1 cellular context compared by ENCODE assay signal in the genomic region with DNA sequence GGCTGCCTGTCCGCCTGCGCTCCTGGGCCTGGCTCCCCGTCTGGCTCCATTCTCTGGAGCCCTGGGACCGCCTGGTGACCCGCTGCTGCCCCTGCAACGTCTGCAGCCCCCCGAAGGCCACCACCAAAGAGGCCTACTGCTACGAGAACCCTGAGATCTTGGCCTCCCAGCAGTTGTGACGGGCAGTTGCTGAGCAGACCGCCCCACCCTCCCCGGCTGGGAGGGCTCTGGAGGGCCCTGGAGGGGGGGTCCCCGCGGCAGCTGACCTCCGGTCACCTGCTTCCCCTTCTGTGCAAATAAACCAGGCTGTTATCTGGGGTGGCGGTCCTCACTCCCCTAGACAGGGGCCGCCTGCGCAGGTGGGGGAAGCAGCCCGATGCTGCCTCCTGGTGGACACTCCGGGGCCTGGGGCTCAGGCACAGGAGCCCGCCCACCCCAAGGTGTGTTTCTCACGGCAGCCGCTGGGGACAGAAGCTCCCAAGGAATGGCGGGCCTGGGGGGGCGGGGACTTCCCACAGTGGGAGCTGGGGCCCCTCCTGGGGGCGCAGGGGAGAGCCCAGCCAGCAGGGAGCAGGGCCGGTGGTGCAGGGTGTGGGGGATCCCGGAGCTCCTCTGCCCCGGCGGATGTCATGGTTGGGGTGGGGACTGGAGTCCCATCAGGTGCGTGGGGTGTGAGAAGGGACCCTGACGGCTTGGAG.
TF ChIP-seq lines count a peak whose summit lies in the region.

No MANE protein-coding gene starts in this region.

TF ChIP-seq in WTC11, 78 proteins besides CTCF, POLR2A, EP300 and RAD21:
- TF ChIP-seq GABPB1 (CRISPR knock-in tag; IDR thresholded peaks at IDR 0.05): peak; percentile 52; the same call in 1 of the 2 replicates
- no peak; the same call in 1 of the 2 replicates for TF ChIP-seq CREB1 (CRISPR knock-in tag; IDR thresholded peaks at IDR 0.05)
- TF ChIP-seq NR3C1 (CRISPR knock-in tag; conservative IDR thresholded peaks at IDR 0.05; ENCODE audit: low read depth): no peak
- TF ChIP-seq, protein P1, sequence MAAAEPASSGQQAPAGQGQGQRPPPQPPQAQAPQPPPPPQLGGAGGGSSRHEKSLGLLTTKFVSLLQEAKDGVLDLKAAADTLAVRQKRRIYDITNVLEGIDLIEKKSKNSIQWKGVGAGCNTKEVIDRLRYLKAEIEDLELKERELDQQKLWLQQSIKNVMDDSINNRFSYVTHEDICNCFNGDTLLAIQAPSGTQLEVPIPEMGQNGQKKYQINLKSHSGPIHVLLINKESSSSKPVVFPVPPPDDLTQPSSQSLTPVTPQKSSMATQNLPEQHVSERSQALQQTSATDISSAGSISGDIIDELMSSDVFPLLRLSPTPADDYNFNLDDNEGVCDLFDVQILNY (CRISPR knock-in tag; IDR thresholded peaks at IDR 0.05): 0 out of 2 replicates have a peak, but pooled peaks have one; percentile 34
- no peak for TF ChIP-seq ZNF317 (CRISPR knock-in tag; IDR thresholded peaks at IDR 0.05; ENCODE audit: borderline replicate concordance, low read depth)
- no peak for TF ChIP-seq ZNF263 (CRISPR knock-in tag; IDR thresholded peaks at IDR 0.05; ENCODE audit: low read depth)
- TF ChIP-seq RORB (CRISPR knock-in tag; IDR thresholded peaks at IDR 0.05): no peak
- TF ChIP-seq, protein P2, sequence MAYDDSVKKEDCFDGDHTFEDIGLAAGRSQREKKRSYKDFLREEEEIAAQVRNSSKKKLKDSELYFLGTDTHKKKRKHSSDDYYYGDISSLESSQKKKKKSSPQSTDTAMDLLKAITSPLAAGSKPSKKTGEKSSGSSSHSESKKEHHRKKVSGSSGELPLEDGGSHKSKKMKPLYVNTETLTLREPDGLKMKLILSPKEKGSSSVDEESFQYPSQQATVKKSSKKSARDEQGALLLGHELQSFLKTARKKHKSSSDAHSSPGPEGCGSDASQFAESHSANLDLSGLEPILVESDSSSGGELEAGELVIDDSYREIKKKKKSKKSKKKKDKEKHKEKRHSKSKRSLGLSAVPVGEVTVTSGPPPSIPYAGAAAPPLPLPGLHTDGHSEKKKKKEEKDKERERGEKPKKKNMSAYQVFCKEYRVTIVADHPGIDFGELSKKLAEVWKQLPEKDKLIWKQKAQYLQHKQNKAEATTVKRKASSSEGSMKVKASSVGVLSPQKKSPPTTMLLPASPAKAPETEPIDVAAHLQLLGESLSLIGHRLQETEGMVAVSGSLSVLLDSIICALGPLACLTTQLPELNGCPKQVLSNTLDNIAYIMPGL (CRISPR knock-in tag; IDR thresholded peaks at IDR 0.05): peak; percentile 88
- TF ChIP-seq, protein P3, sequence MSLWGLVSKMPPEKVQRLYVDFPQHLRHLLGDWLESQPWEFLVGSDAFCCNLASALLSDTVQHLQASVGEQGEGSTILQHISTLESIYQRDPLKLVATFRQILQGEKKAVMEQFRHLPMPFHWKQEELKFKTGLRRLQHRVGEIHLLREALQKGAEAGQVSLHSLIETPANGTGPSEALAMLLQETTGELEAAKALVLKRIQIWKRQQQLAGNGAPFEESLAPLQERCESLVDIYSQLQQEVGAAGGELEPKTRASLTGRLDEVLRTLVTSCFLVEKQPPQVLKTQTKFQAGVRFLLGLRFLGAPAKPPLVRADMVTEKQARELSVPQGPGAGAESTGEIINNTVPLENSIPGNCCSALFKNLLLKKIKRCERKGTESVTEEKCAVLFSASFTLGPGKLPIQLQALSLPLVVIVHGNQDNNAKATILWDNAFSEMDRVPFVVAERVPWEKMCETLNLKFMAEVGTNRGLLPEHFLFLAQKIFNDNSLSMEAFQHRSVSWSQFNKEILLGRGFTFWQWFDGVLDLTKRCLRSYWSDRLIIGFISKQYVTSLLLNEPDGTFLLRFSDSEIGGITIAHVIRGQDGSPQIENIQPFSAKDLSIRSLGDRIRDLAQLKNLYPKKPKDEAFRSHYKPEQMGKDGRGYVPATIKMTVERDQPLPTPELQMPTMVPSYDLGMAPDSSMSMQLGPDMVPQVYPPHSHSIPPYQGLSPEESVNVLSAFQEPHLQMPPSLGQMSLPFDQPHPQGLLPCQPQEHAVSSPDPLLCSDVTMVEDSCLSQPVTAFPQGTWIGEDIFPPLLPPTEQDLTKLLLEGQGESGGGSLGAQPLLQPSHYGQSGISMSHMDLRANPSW (CRISPR knock-in tag; conservative IDR thresholded peaks at IDR 0.05; ENCODE audit: low read depth): no peak
- peak; percentile 77 for TF ChIP-seq TEAD1 (CRISPR knock-in tag; IDR thresholded peaks at IDR 0.05)
- peak; percentile 43; the same call in 1 of the 2 replicates for TF ChIP-seq ETV6 (CRISPR knock-in tag; IDR thresholded peaks at IDR 0.05)
- TF ChIP-seq ZNF423 (CRISPR knock-in tag; IDR thresholded peaks at IDR 0.05): peak; percentile 87
- TF ChIP-seq, protein P4, sequence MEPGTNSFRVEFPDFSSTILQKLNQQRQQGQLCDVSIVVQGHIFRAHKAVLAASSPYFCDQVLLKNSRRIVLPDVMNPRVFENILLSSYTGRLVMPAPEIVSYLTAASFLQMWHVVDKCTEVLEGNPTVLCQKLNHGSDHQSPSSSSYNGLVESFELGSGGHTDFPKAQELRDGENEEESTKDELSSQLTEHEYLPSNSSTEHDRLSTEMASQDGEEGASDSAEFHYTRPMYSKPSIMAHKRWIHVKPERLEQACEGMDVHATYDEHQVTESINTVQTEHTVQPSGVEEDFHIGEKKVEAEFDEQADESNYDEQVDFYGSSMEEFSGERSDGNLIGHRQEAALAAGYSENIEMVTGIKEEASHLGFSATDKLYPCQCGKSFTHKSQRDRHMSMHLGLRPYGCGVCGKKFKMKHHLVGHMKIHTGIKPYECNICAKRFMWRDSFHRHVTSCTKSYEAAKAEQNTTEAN (CRISPR knock-in tag; IDR thresholded peaks at IDR 0.05): no peak
- TF ChIP-seq, protein P5, sequence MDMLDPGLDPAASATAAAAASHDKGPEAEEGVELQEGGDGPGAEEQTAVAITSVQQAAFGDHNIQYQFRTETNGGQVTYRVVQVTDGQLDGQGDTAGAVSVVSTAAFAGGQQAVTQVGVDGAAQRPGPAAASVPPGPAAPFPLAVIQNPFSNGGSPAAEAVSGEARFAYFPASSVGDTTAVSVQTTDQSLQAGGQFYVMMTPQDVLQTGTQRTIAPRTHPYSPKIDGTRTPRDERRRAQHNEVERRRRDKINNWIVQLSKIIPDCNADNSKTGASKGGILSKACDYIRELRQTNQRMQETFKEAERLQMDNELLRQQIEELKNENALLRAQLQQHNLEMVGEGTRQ (CRISPR knock-in tag; IDR thresholded peaks at IDR 0.05): peak; percentile 34
- peak; percentile 53; the same call in 1 of the 2 replicates for TF ChIP-seq SP1 (CRISPR knock-in tag; conservative IDR thresholded peaks at IDR 0.05)
- TF ChIP-seq, protein P6, sequence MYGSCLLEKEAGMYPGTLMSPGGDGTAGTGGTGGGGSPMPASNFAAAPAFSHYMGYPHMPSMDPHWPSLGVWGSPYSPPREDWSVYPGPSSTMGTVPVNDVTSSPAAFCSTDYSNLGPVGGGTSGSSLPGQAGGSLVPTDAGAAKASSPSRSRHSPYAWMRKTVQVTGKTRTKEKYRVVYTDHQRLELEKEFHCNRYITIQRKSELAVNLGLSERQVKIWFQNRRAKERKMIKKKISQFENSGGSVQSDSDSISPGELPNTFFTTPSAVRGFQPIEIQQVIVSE (CRISPR knock-in tag; IDR thresholded peaks at IDR 0.05; ENCODE audit: borderline replicate concordance): no peak
- TF ChIP-seq MYBL2 (CRISPR knock-in tag; IDR thresholded peaks at IDR 0.05): no peak
- no peak for TF ChIP-seq CREM (CRISPR knock-in tag; IDR thresholded peaks at IDR 0.05)
- TF ChIP-seq, protein P7, sequence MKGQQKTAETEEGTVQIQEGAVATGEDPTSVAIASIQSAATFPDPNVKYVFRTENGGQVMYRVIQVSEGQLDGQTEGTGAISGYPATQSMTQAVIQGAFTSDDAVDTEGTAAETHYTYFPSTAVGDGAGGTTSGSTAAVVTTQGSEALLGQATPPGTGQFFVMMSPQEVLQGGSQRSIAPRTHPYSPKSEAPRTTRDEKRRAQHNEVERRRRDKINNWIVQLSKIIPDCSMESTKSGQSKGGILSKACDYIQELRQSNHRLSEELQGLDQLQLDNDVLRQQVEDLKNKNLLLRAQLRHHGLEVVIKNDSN (CRISPR knock-in tag; IDR thresholded peaks at IDR 0.05): no peak
- TF ChIP-seq, protein P8, sequence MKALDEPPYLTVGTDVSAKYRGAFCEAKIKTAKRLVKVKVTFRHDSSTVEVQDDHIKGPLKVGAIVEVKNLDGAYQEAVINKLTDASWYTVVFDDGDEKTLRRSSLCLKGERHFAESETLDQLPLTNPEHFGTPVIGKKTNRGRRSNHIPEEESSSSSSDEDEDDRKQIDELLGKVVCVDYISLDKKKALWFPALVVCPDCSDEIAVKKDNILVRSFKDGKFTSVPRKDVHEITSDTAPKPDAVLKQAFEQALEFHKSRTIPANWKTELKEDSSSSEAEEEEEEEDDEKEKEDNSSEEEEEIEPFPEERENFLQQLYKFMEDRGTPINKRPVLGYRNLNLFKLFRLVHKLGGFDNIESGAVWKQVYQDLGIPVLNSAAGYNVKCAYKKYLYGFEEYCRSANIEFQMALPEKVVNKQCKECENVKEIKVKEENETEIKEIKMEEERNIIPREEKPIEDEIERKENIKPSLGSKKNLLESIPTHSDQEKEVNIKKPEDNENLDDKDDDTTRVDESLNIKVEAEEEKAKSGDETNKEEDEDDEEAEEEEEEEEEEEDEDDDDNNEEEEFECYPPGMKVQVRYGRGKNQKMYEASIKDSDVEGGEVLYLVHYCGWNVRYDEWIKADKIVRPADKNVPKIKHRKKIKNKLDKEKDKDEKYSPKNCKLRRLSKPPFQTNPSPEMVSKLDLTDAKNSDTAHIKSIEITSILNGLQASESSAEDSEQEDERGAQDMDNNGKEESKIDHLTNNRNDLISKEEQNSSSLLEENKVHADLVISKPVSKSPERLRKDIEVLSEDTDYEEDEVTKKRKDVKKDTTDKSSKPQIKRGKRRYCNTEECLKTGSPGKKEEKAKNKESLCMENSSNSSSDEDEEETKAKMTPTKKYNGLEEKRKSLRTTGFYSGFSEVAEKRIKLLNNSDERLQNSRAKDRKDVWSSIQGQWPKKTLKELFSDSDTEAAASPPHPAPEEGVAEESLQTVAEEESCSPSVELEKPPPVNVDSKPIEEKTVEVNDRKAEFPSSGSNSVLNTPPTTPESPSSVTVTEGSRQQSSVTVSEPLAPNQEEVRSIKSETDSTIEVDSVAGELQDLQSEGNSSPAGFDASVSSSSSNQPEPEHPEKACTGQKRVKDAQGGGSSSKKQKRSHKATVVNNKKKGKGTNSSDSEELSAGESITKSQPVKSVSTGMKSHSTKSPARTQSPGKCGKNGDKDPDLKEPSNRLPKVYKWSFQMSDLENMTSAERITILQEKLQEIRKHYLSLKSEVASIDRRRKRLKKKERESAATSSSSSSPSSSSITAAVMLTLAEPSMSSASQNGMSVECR (CRISPR knock-in tag; IDR thresholded peaks at IDR 0.05; ENCODE audit: borderline replicate concordance): peak; percentile 84; the same call in 1 of the 2 replicates
- TF ChIP-seq, protein P9, sequence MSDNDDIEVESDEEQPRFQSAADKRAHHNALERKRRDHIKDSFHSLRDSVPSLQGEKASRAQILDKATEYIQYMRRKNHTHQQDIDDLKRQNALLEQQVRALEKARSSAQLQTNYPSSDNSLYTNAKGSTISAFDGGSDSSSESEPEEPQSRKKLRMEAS (CRISPR knock-in tag; IDR thresholded peaks at IDR 0.05): peak; percentile 52; the same call in 1 of the 2 replicates
